ENCODE assay signal across 27 cellular contexts in the genomic region with DNA sequence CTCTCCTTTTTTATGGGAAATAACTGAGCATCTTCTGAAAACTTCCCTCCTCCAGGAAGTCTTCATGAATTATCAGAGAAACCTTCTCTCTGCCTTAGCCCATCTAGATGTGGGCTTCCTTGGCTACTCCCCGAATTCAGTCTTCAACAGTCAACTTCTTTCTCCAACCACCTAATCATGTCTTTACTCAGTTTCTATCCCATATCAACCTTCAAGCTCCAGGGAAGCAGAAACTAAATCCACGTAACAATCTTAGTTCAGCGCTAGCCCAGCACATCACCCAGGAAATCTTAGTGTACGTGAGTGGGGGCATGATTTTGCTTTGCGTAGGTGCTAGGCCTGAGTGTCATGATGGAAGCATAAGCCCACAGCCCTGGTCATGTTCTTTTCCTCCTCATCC. TPM values are rescaled to one million over a fixed set of nuclear protein-coding genes. Genes with fewer than 3 reads are reported as not detected.
"Had no signal": no experiment of that assay in that cellular context is flagged by ENCODE, and none has a peak within 500 bp of the region (broad histone marks: within the 10 kb centered on the region; RNA-seq: fewer than 3 reads in every experiment).

No MANE protein-coding gene starts in this region.

- H3K4me1 Mint-ChIP-seq: stimulated activated effector memory CD8-positive, alpha-beta T cell treated with anti-CD3 and anti-CD28 coated beads, Interleukin-12 subunit alpha, Interleukin-12 subunit beta, amount 100 ng/mL, for 72 hours; stimulated activated memory B cell treated with anti-CD40 and anti-IgM and Interleukin-4, amounts not matched to agents 10 μg/mL and 1 μg/mL and 100 μg/mL, for 72 hours; stimulated activated naive B cell treated with anti-CD40 and anti-IgM and Interleukin-4, amounts not matched to agents 10 μg/mL and 1 μg/mL and 100 μg/mL, for 72 hours had no signal

- H3K27me3 ChIP-seq: testis, vagina had no signal

- H3K36me3 ChIP-seq: stomach, suprapubic skin, thoracic aorta, thyroid gland, tibial artery, tibial nerve, transverse colon, upper lobe of left lung, upper lobe of right lung, uterus, vagina had no signal

- H3K9me3 Mint-ChIP-seq: stimulated activated effector memory CD8-positive, alpha-beta T cell treated with anti-CD3 and anti-CD28 coated beads, Interleukin-12 subunit alpha, Interleukin-12 subunit beta, amount 100 ng/mL, for 72 hours; stimulated activated memory B cell treated with anti-CD40 and anti-IgM and Interleukin-4, amounts not matched to agents 10 μg/mL and 1 μg/mL and 100 μg/mL, for 72 hours; stimulated activated naive B cell treated with anti-CD40 and anti-IgM and Interleukin-4, amounts not matched to agents 10 μg/mL and 1 μg/mL and 100 μg/mL, for 72 hours; stimulated activated naive CD8-positive, alpha-beta T cell treated with anti-CD3 and anti-CD28 coated beads, Interleukin-15, amount 100 ng/mL, for 72 hours; stimulated activated naive CD8-positive, alpha-beta T cell treated with anti-CD3 and anti-CD28 coated beads, Interleukin-15, Interleukin-2, amounts not matched to agents 100 ng/mL and 50 ng/mL, for 24 hours; type B pancreatic cell had no signal

- ATAC-seq: stimulated activated effector memory CD8-positive, alpha-beta T cell treated with anti-CD3 and anti-CD28 coated beads, Interleukin-12 subunit alpha, Interleukin-12 subunit beta, amount 100 ng/mL, for 72 hours; stimulated activated memory B cell treated with anti-CD40 and anti-IgM and Interleukin-4, amounts not matched to agents 10 μg/mL and 1 μg/mL and 100 μg/mL, for 72 hours; stimulated activated naive B cell treated with anti-CD40 and anti-IgM and Interleukin-4, amounts not matched to agents 10 μg/mL and 1 μg/mL and 100 μg/mL, for 72 hours; stimulated activated naive CD8-positive, alpha-beta T cell treated with anti-CD3 and anti-CD28 coated beads, Interleukin-15, amount 100 ng/mL, for 72 hours; stimulated activated naive CD8-positive, alpha-beta T cell treated with anti-CD3 and anti-CD28 coated beads, Interleukin-15, Interleukin-2, amounts not matched to agents 100 U/mL and 50 U/mL, for 24 hours had no signal

- H3K9me3 ChIP-seq: stomach, suprapubic skin, testis, thoracic aorta, thyroid gland, tibial artery, tibial nerve, transverse colon, upper lobe of left lung, upper lobe of right lung, uterus, vagina had no signal

- H3K4me3 ChIP-seq: stomach, suprapubic skin, testis, thoracic aorta, thyroid gland, tibial artery, tibial nerve, transverse colon, upper lobe of left lung, upper lobe of right lung, uterus, vagina had no signal

- DNase-seq: stimulated activated CD4-positive, alpha-beta T cell treated with anti-CD3 and anti-CD28 coated beads, Interleukin-4, amount 100 ng/mL, for 1 hour; stimulated activated CD4-positive, alpha-beta T cell treated with anti-CD3 and anti-CD28 coated beads, Interleukin-4, amount 100 ng/mL, for 24 hours; stimulated activated CD8-positive, alpha-beta memory T cell treated with anti-CD3 and anti-CD28 coated beads, Interleukin-4, amount 100 ng/mL, for 48 hours; stimulated activated naive B cell treated with anti-CD40 and anti-IgM and Interleukin-4, amounts not matched to agents 10 μg/mL and 1 μg/mL and 100 μg/mL, for 72 hours; stimulated activated naive CD4-positive, alpha-beta T cell; stimulated activated naive CD4-positive, alpha-beta T cell treated with Interleukin-2 at 50 U/mL for 16 hours; stimulated activated naive CD8-positive, alpha-beta T cell treated with anti-CD3 and anti-CD28 coated beads, Interleukin-15, amount 100 ng/mL, for 72 hours; stimulated activated naive CD8-positive, alpha-beta T cell treated with anti-CD3 and anti-CD28 coated beads, Interleukin-15, Interleukin-2, amounts not matched to agents 100 U/mL and 50 U/mL, for 24 hours; substantia nigra; testis; tibial artery; uterus had no signal

- H3K27ac Mint-ChIP-seq: stimulated activated effector memory CD8-positive, alpha-beta T cell treated with anti-CD3 and anti-CD28 coated beads, Interleukin-12 subunit alpha, Interleukin-12 subunit beta, amount 100 ng/mL, for 72 hours; stimulated activated memory B cell treated with anti-CD40 and anti-IgM and Interleukin-4, amounts not matched to agents 10 μg/mL and 1 μg/mL and 100 μg/mL, for 72 hours; stimulated activated naive B cell treated with anti-CD40 and anti-IgM and Interleukin-4, amounts not matched to agents 10 μg/mL and 1 μg/mL and 100 μg/mL, for 72 hours; stimulated activated naive CD8-positive, alpha-beta T cell treated with anti-CD3 and anti-CD28 coated beads, Interleukin-15, amount 100 ng/mL, for 72 hours; stimulated activated naive CD8-positive, alpha-beta T cell treated with anti-CD3 and anti-CD28 coated beads, Interleukin-15, Interleukin-2, amounts not matched to agents 100 ng/mL and 50 ng/mL, for 24 hours; type B pancreatic cell had no signal

- H3K36me3 Mint-ChIP-seq: stimulated activated effector memory CD8-positive, alpha-beta T cell treated with anti-CD3 and anti-CD28 coated beads, Interleukin-12 subunit alpha, Interleukin-12 subunit beta, amount 100 ng/mL, for 72 hours; stimulated activated memory B cell treated with anti-CD40 and anti-IgM and Interleukin-4, amounts not matched to agents 10 μg/mL and 1 μg/mL and 100 μg/mL, for 72 hours; stimulated activated naive B cell treated with anti-CD40 and anti-IgM and Interleukin-4, amounts not matched to agents 10 μg/mL and 1 μg/mL and 100 μg/mL, for 72 hours; type B pancreatic cell had no signal

- H3K4me3 Mint-ChIP-seq: stimulated activated effector memory CD8-positive, alpha-beta T cell treated with anti-CD3 and anti-CD28 coated beads, Interleukin-12 subunit alpha, Interleukin-12 subunit beta, amount 100 ng/mL, for 72 hours; stimulated activated memory B cell treated with anti-CD40 and anti-IgM and Interleukin-4, amounts not matched to agents 10 μg/mL and 1 μg/mL and 100 μg/mL, for 72 hours; stimulated activated naive B cell treated with anti-CD40 and anti-IgM and Interleukin-4, amounts not matched to agents 10 μg/mL and 1 μg/mL and 100 μg/mL, for 72 hours; stimulated activated naive CD8-positive, alpha-beta T cell treated with anti-CD3 and anti-CD28 coated beads, Interleukin-15, amount 100 ng/mL, for 72 hours; stimulated activated naive CD8-positive, alpha-beta T cell treated with anti-CD3 and anti-CD28 coated beads, Interleukin-15, Interleukin-2, amounts not matched to agents 100 ng/mL and 50 ng/mL, for 24 hours; type B pancreatic cell had no signal

- H3K27ac ChIP-seq: stomach, suprapubic skin, testis, thoracic aorta, thyroid gland, tibial artery, tibial nerve, transverse colon, upper lobe of left lung, upper lobe of right lung, uterus, vagina had no signal

RNA-seq across cellular contexts. Expression of a gene that starts 12.7 kb away (rescaled TPM):
- total RNA-seq: stomach, thyroid gland, tibial nerve, transverse colon, upper lobe of left lung, upper lobe of right lung, ureter, urinary bladder, uterus had no signal
- polyA plus RNA-seq: urinary bladder had no signal

RNA-seq across cellular contexts. Expression of a gene that starts 35.9 kb away (rescaled TPM):
- total RNA-seq: testis, tibial nerve, transverse colon, ureter had no signal
- polyA plus RNA-seq: stomach, urinary bladder had no signal
